26 cellular contexts compared by ENCODE assay signal in the genomic region with DNA sequence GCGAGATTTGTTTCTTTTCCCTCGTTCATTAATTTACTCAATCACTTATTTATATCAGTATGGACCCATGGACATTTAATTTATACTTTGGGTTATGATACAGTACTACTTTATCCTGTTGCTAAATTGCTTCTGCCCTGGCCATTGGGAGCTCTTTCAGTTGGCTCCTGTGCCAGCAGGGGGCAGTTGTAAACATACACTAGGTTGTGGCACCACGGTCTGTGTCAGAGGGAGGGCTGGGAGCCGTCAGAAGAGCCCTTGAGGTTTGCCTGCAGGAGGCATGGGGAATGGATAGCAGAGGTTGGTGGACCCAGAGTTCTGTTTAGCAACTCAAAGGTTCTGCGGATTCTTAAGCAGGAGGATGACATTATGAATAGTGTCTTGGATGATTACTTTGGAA.
DNase-seq lines count a peak whose midpoint lies in the region; FAIRE-seq and TF ChIP-seq lines count a peak whose summit lies in the region.
"Had no signal": no experiment of that assay in that cellular context is flagged by ENCODE, and none has a peak within 500 bp of the region (broad histone marks: within the 10 kb centered on the region; RNA-seq: fewer than 3 reads in every experiment).

No MANE protein-coding gene starts in this region.

- H3K4me1 ChIP-seq in endodermal cell (ENCODE audit: control insufficient read depth, insufficient read depth, low read length) (peaks cover 3% of the 10 kb centered on the region), small intestine (ENCODE audit: control insufficient read depth in 2 of 2, insufficient read depth in 1 of 2, low read depth in 1 of 2, low read length in 1 of 2) (no peaks in the 10 kb centered on the region)
- H3K4me1 ChIP-seq: esophagus squamous epithelium, prostate gland had no signal

- no peaks in the 10 kb centered on the region for H3K36me3 ChIP-seq in MG63
- H3K36me3 ChIP-seq in endodermal cell (ENCODE audit: control insufficient read depth, insufficient read depth, low read length) = no peaks in the 10 kb centered on the region
- no peaks in the 10 kb centered on the region for H3K36me3 ChIP-seq in small intestine (ENCODE audit: control insufficient read depth in 2 of 2, insufficient read depth in 2 of 2, low read length in 2 of 2)
- H3K36me3 ChIP-seq: esophagus squamous epithelium, prostate gland, transverse colon had no signal

- H3K4me1 Mint-ChIP-seq in endodermal cell = peaks cover 4% of the 10 kb centered on the region
- H3K4me1 Mint-ChIP-seq: activated CD8-positive, alpha-beta memory T cell treated with anti-CD3 and anti-CD28 coated beads, Interleukin-2, amount 10 ng/mL, durations not matched to agents 7 days and 5 days had no signal

- H3K36me3 Mint-ChIP-seq in endodermal cell (ENCODE audit: low read depth) = no peaks in the 10 kb centered on the region
- H3K36me3 Mint-ChIP-seq: activated CD8-positive, alpha-beta memory T cell treated with anti-CD3 and anti-CD28 coated beads, Interleukin-2, amount 10 ng/mL, durations not matched to agents 7 days and 5 days; activated naive CD4-positive, alpha-beta T cell treated with anti-CD3 and anti-CD28 coated beads, Interleukin-2, amount 50 U/mL, for 72 hours; IgD-negative memory B cell had no signal

- no peaks in the 10 kb centered on the region for H3K9me3 Mint-ChIP-seq in endodermal cell
- H3K9me3 Mint-ChIP-seq: activated T-helper 1 cell treated with anti-CD3 and anti-CD28 coated beads, Interleukin-12 subunit alpha, Interleukin-12 subunit beta, Interleukin-2, Interleukin-4 antibody, amounts not matched to agents 30 ng/mL and 10 ng/mL and 1 ng/mL, durations not matched to agents 14 hours and 24 hours and 36 hours; neural crest cell; stimulated activated naive CD8-positive, alpha-beta T cell treated with anti-CD3 and anti-CD28 coated beads, Interleukin-15, Interleukin-2, amounts not matched to agents 100 ng/mL and 50 ng/mL, for 24 hours; T-helper 2 cell treated with Interferon-gamma antibody and Interleukin-4, amounts not matched to agents 5 μg/mL and 100 μg/mL, for 36 hours had no signal

- H3K9ac ChIP-seq in endodermal cell (ENCODE audit: extremely low read depth, low read length, poor library complexity, severe bottlenecking) = no peak overlapping the region

- no peak overlapping the region for H3K27ac ChIP-seq in C4-2B
- H3K27ac ChIP-seq in endodermal cell (ENCODE audit: low read depth, low read length) = no peak overlapping the region
- no peak overlapping the region for H3K27ac ChIP-seq in small intestine (ENCODE audit: low read depth in 1 of 2, low read length in 1 of 2)
- H3K27ac ChIP-seq: esophagus squamous epithelium, prostate gland, SK-N-MC, transverse colon had no signal

- no peak overlapping the region for H3K4me3 ChIP-seq in MG63
- H3K4me3 ChIP-seq in endodermal cell (ENCODE audit: low read length) = no peak overlapping the region
- no peak overlapping the region for H3K4me3 ChIP-seq in small intestine (ENCODE audit: low read depth in 1 of 2, low read length in 2 of 2)
- H3K4me3 ChIP-seq: esophagus squamous epithelium, prostate gland, SK-N-MC, transverse colon had no signal

- H3K4me3 Mint-ChIP-seq in endodermal cell = no peak overlapping the region
- H3K4me3 Mint-ChIP-seq: activated CD8-positive, alpha-beta memory T cell treated with anti-CD3 and anti-CD28 coated beads, Interleukin-2, amount 10 ng/mL, durations not matched to agents 7 days and 5 days; activated T-helper 1 cell treated with anti-CD3 and anti-CD28 coated beads, Interleukin-12 subunit alpha, Interleukin-12 subunit beta, Interleukin-2, Interleukin-4 antibody, amounts not matched to agents 30 ng/mL and 10 ng/mL and 1 ng/mL, durations not matched to agents 14 hours and 24 hours and 36 hours; IgD-negative memory B cell; neural crest cell; stimulated activated naive CD8-positive, alpha-beta T cell treated with anti-CD3 and anti-CD28 coated beads, Interleukin-15, Interleukin-2, amounts not matched to agents 100 ng/mL and 50 ng/mL, for 24 hours; T-helper 2 cell treated with Interferon-gamma antibody and Interleukin-4, amounts not matched to agents 5 μg/mL and 100 μg/mL, for 36 hours had no signal

- H3K27ac Mint-ChIP-seq in endodermal cell = no peak overlapping the region
- H3K27ac Mint-ChIP-seq: activated CD8-positive, alpha-beta memory T cell treated with anti-CD3 and anti-CD28 coated beads, Interleukin-2, amount 10 ng/mL, durations not matched to agents 7 days and 5 days; activated naive CD4-positive, alpha-beta T cell treated with anti-CD3 and anti-CD28 coated beads, Interleukin-2, amount 50 U/mL, for 72 hours; activated T-helper 1 cell treated with anti-CD3 and anti-CD28 coated beads, Interleukin-12 subunit alpha, Interleukin-12 subunit beta, Interleukin-2, Interleukin-4 antibody, amounts not matched to agents 30 ng/mL and 10 ng/mL and 1 ng/mL, durations not matched to agents 14 hours and 24 hours and 36 hours; IgD-negative memory B cell; stimulated activated naive CD8-positive, alpha-beta T cell treated with anti-CD3 and anti-CD28 coated beads, Interleukin-15, Interleukin-2, amounts not matched to agents 100 ng/mL and 50 ng/mL, for 24 hours; T-helper 2 cell treated with Interferon-gamma antibody and Interleukin-4, amounts not matched to agents 5 μg/mL and 100 μg/mL, for 36 hours had no signal

- FAIRE-seq in small intestine (lab: Jason Lieb, UNC) = no peak

- H3K27me3 Mint-ChIP-seq in endodermal cell (ENCODE audit: insufficient read depth) = peaks cover 25% of the 10 kb centered on the region

- TF ChIP-seq CTCF in C4-2B (conservative IDR thresholded peaks at IDR 0.05) (peak; percentile 21), endodermal cell (conservative IDR thresholded peaks at IDR 0.05) (peak; percentile 68)

- H3K9me3 ChIP-seq in MG63 (no peaks in the 10 kb centered on the region), endodermal cell (ENCODE audit: control insufficient read depth, low read length) (peaks cover 12% of the 10 kb centered on the region), small intestine (ENCODE audit: control insufficient read depth, low read depth) (no peaks in the 10 kb centered on the region)
- H3K9me3 ChIP-seq: esophagus squamous epithelium, prostate gland had no signal

- H3K27me3 ChIP-seq in MG63 = no peaks in the 10 kb centered on the region
- peaks cover 30% of the 10 kb centered on the region for H3K27me3 ChIP-seq in endodermal cell (ENCODE audit: control insufficient read depth, insufficient read depth, low read length, poor library complexity, severe bottlenecking)
- no peaks in the 10 kb centered on the region for H3K27me3 ChIP-seq in small intestine (ENCODE audit: control insufficient read depth in 2 of 2, insufficient read depth in 2 of 2, low read length in 2 of 2)
- H3K27me3 ChIP-seq: esophagus squamous epithelium had no signal

- WGBS in endodermal cell (ENCODE audit: insufficient coverage in 1 of 2, insufficient read length in 1 of 2), 2 experiments = 67 to 78% methylated on average over 1 to 4 of the region's 5 CpGs
- 85 to 89% (median 89%) methylated on average over 5 of the region's 5 CpGs for WGBS in small intestine, 3 donors

- DNase-seq in ELF-1 (ENCODE audit: low read depth, low spot score) (peak; percentile 9), MG63 (peak; percentile 6), endodermal cell (peak; percentile 77), HuH-7.5 (ENCODE audit: low spot score) (no peak), SW480 (ENCODE audit: low spot score) (no peak), small intestine (no peak)
- DNase-seq: activated CD8-positive, alpha-beta memory T cell treated with anti-CD3 and anti-CD28 coated beads, Interleukin-2, amount 10 ng/mL, durations not matched to agents 7 days and 5 days; cerebellar nuclear complex; COR-L47; effector CD8-positive, alpha-beta T cell; esophagus squamous epithelium; left cardiac atrium; MV-4-11; NCI-H187 treated with DMSO at 0.1 percent for 48 hours; NCI-H226; RPMI8226; transverse colon had no signal

Comparison
In these comparisons a context has a peak if more than half of its experiments do, and no peak if none do; other contexts are left out.
1. DNase-seq: peak in ELF-1 (single experiment), MG63 (single experiment) and endodermal cell (single experiment); none in HuH-7.5 (single experiment), SW480 (single experiment) and small intestine (single experiment).